Comparison of ENCODE assay signal across 2 cellular contexts in genomic region chr11:63791495-63792167, GRCh38.
A peak's percentile ranks its signal among the peaks of the same experiment; 100 is the strongest.
TF ChIP-seq lines count a peak whose summit lies in the region.

No MANE protein-coding gene starts in this region.

TF ChIP-seq in HCT116, 20 proteins besides CTCF, POLR2A, EP300 and RAD21:
- TF ChIP-seq ELF1 (IDR thresholded peaks at IDR 0.05; ENCODE audit: borderline replicate concordance, low read depth) = no peak
- no peak for TF ChIP-seq FOSL1 (IDR thresholded peaks at IDR 0.05; ENCODE audit: low read depth)
- TF ChIP-seq CBX3 (IDR thresholded peaks at IDR 0.05; ENCODE audit: low read depth) = peak; percentile 92; the same call in 1 of the 2 replicates
- no peak for TF ChIP-seq ATF3 (IDR thresholded peaks at IDR 0.05)
- peak; percentile 26; the same call in 1 of the 2 replicates for TF ChIP-seq SRF (IDR thresholded peaks at IDR 0.05; ENCODE audit: low read depth)
- no peak for TF ChIP-seq JUND (IDR thresholded peaks at IDR 0.05)
- no peak for TF ChIP-seq EZH2phosphoT487 (IDR thresholded peaks at IDR 0.05; ENCODE audit: borderline replicate concordance)
- no peak for TF ChIP-seq TCF7L2 (IDR thresholded peaks at IDR 0.05; ENCODE audit: borderline replicate concordance, extremely low read depth, insufficient read depth, insufficient read length)
- no peak for TF ChIP-seq EGR1 (IDR thresholded peaks at IDR 0.05; ENCODE audit: low read depth)

TF ChIP-seq in K562, 482 proteins besides CTCF, POLR2A, EP300 and RAD21:
- TF ChIP-seq ZNF407 (IDR thresholded peaks at IDR 0.05; ENCODE audit: low read depth) (no peak), CBX5 (IDR thresholded peaks at IDR 0.05; ENCODE audit: borderline replicate concordance, low read depth) (peak; percentile 86), ZEB2 (IDR thresholded peaks at IDR 0.05) (peak; percentile 67; the same call in 1 of the 2 replicates), CBX3 (IDR thresholded peaks at IDR 0.05; ENCODE audit: borderline replicate concordance in 1 of 2, low read length in 2 of 2) (peak in 1 of 2 experiments; percentile 98; a peak in 2 of 3 replicates), NRF1 (conservative IDR thresholded peaks at IDR 0.05 in 1 of 2, IDR thresholded peaks at IDR 0.05 in 1 of 2) (peak; percentile 43 to 45; a peak in 2 of 4 replicates), HES1 (IDR thresholded peaks at IDR 0.05; ENCODE audit: low read depth) (no peak), ARID2 (IDR thresholded peaks at IDR 0.05) (no peak), XRCC3 (IDR thresholded peaks at IDR 0.05) (peak; percentile 74; the same call in 1 of the 2 replicates), TRIM24 (IDR thresholded peaks at IDR 0.05) (peak in 1 of 2 experiments; percentile 66; a peak in 2 of 4 replicates), EWSR1 (IDR thresholded peaks at IDR 0.05; ENCODE audit: borderline replicate concordance, low read depth, partially characterized antibody) (no peak), SRF (CRISPR knock-in tag; IDR thresholded peaks at IDR 0.05) (peak in 1 of 2 experiments; percentile 77; a peak in 1 of 4 replicates), TRIM28 (IDR thresholded peaks at IDR 0.05) (peak; percentile 98), ZNF280A (IDR thresholded peaks at IDR 0.05; ENCODE audit: low read depth, partially characterized antibody) (peak; percentile 93), ZNF561 (CRISPR knock-in tag; conservative IDR thresholded peaks at IDR 0.05) (peak; percentile 96), ZNF12 (CRISPR knock-in tag; IDR thresholded peaks at IDR 0.05) (no peak), CBX1 (IDR thresholded peaks at IDR 0.05; ENCODE audit: low read depth) (peak; percentile 76; the same call in 1 of the 2 replicates), ZNF280B (CRISPR knock-in tag; IDR thresholded peaks at IDR 0.05) (peak; percentile 6; the same call in 1 of the 2 replicates), TFAP4 (CRISPR knock-in tag; IDR thresholded peaks at IDR 0.05; ENCODE audit: borderline replicate concordance) (no peak)
- TF ChIP-seq, protein P1, sequence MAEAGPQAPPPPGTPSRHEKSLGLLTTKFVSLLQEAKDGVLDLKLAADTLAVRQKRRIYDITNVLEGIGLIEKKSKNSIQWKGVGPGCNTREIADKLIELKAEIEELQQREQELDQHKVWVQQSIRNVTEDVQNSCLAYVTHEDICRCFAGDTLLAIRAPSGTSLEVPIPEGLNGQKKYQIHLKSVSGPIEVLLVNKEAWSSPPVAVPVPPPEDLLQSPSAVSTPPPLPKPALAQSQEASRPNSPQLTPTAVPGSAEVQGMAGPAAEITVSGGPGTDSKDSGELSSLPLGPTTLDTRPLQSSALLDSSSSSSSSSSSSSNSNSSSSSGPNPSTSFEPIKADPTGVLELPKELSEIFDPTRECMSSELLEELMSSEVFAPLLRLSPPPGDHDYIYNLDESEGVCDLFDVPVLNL (CRISPR knock-in tag; IDR thresholded peaks at IDR 0.05; ENCODE audit: low read depth) = no peak
- TF ChIP-seq, protein P2, sequence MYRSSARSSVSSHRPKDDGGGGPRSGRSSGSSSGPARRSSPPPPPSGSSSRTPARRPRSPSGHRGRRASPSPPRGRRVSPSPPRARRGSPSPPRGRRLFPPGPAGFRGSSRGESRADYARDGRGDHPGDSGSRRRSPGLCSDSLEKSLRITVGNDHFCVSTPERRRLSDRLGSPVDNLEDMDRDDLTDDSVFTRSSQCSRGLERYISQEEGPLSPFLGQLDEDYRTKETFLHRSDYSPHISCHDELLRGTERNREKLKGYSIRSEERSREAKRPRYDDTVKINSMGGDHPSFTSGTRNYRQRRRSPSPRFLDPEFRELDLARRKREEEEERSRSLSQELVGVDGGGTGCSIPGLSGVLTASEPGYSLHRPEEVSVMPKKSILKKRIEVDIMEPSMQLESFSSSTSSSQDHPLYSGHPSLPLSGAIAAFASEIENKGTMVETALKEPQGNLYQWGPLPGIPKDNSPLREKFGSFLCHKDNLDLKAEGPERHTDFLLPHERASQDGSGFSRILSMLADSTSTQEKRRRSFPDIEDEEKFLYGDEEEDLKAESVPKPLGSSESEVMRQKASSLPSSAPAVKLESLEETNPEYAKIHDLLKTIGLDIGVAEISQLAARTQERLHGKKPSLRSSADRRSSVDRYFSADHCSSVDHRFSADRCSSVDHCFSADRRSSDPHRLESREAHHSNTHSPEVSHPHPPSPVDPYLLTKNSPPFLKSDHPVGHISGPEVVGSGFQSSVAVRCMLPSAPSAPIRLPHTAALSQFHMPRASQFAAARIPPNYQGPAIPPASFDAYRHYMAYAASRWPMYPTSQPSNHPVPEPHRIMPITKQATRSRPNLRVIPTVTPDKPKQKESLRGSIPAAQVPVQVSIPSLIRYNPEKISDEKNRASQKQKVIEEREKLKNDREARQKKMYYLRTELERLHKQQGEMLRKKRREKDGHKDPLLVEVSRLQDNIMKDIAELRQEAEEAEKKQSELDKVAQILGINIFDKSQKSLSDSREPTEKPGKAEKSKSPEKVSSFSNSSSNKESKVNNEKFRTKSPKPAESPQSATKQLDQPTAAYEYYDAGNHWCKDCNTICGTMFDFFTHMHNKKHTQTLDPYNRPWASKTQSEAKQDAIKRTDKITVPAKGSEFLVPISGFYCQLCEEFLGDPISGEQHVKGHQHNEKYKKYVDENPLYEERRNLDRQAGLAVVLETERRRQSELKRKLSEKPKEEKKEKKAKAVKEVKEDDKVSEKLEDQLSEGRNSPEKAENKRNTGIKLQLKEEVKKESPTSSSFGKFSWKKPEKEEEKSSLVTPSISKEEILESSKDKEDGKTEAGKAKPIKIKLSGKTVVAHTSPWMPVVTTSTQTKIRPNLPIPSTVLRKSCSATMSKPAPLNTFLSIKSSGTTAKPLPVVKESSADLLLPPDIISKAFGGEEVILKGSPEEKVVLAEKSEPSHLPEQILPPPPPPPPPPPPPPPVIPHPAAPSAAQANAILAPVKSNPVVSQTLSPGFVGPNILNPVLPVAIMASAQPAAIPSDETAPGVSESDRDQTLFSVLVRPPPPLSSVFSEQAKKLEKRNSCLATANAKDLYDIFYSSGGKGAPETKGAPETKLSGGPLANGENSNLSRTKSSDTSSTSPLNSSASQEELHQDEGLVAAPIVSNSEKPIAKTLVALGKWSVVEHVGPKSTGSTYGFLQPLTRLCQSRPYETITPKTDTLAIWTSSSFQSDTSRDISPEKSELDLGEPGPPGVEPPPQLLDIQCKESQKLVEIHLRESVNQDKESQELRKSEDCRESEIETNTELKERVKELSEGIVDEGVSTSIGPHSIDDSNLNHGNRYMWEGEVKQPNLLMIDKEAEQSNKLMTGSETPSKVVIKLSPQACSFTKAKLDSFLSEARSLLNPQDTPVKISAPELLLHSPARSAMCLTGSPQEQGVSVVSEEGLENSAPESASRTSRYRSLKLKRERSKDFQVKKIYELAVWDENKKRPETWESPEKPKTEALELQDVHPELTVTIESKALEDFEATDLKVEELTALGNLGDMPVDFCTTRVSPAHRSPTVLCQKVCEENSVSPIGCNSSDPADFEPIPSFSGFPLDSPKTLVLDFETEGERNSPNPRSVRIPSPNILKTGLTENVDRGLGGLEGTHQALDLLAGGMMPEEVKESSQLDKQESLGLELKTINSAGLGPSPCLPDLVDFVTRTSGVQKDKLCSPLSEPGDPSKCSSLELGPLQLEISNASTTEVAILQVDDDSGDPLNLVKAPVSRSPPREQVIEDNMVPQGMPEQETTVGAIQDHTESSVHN (IDR thresholded peaks at IDR 0.05; ENCODE audit: borderline replicate concordance in 1 of 2, low read depth in 1 of 2) = 0 out of 4 replicates have a peak, but pooled peaks of 1 of the 2 experiments have one; percentile 21
- TF ChIP-seq, protein P3, sequence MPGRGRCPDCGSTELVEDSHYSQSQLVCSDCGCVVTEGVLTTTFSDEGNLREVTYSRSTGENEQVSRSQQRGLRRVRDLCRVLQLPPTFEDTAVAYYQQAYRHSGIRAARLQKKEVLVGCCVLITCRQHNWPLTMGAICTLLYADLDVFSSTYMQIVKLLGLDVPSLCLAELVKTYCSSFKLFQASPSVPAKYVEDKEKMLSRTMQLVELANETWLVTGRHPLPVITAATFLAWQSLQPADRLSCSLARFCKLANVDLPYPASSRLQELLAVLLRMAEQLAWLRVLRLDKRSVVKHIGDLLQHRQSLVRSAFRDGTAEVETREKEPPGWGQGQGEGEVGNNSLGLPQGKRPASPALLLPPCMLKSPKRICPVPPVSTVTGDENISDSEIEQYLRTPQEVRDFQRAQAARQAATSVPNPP (IDR thresholded peaks at IDR 0.05; ENCODE audit: borderline replicate concordance, insufficient read depth, insufficient read length) = no peak
TF ChIP-seq in K562: peak in this region for 13.
